Comparison of ENCODE assay signal across 21 cellular contexts in genomic region chr12:124702736-124703135, GRCh38.
A peak's percentile ranks its signal among the peaks of the same experiment; 100 is the strongest.
DNase-seq lines count a peak whose midpoint lies in the region; ATAC-seq, FAIRE-seq and TF ChIP-seq lines count a peak whose summit lies in the region.
"Had no signal": no experiment of that assay in that cellular context is flagged by ENCODE, and none has a peak within 500 bp of the region (broad histone marks: within the 10 kb centered on the region; RNA-seq: fewer than 3 reads in every experiment).

No MANE protein-coding gene starts in this region.

- POLR2A ChIA-PET in HepG2 (lab: Yijun Ruan, JAX): no interaction called here
- POLR2A ChIA-PET in activated CD4-positive, alpha-beta memory T cell treated with anti-CD3 and anti-CD28 coated beads, Interleukin-2, amount 10 ng/mL, durations not matched to agents 7 days and 5 days (lab: Charles Lee): no interaction called here

- H3K4me3 ChIP-seq in HepG2 (replicated peaks in 1 of 3; ENCODE audit: insufficient read depth in 1 of 3, low read depth in 2 of 3, low read length in 3 of 3) (no peak overlapping the region), right lobe of liver (no peak overlapping the region), lower lobe of right lung (no peak overlapping the region), testis (no peak overlapping the region)
- H3K4me3 ChIP-seq: BLaER1, GM12878, GM23248 had no signal

- H3K79me2 ChIP-seq in HepG2 (ENCODE audit: insufficient read depth, low read length): no peaks in the 10 kb centered on the region

- TF ChIP-seq EP300 in HepG2 (IDR thresholded peaks at IDR 0.05; ENCODE audit: low read depth in 2 of 2, low read length in 2 of 2) (no peak), HepG2 (CRISPR knock-in tag; IDR thresholded peaks at IDR 0.05; ENCODE audit: borderline replicate concordance) (no peak)

- no peaks in the 10 kb centered on the region for H4K20me1 ChIP-seq in HepG2 (ENCODE audit: insufficient read depth, low read length)
- H4K20me1 ChIP-seq: BLaER1 had no signal

- BruUV-seq in HepG2 (replicated peaks; lab: Mats Ljungman, UMichigan): no TSS peak

- H3K9me3 ChIP-seq in HepG2 (ENCODE audit: low read length): no peaks in the 10 kb centered on the region
- H3K9me3 ChIP-seq in right lobe of liver: no peaks in the 10 kb centered on the region
- H3K9me3 ChIP-seq in lower lobe of right lung: peaks cover 1% of the 10 kb centered on the region
- H3K9me3 ChIP-seq in testis: no peaks in the 10 kb centered on the region

- in situ Hi-C loops in HepG2 (cut with HindIII; ENCODE audit: extremely low pct_ligation_motif_present, low pct_unique_long_range_greater_than_20kb): no loop called here

- no peak overlapping the region for H3K27ac Mint-ChIP-seq in activated CD4-positive, alpha-beta memory T cell treated with anti-CD3 and anti-CD28 coated beads, Interleukin-2, amount 10 ng/mL, durations not matched to agents 7 days and 5 days
- H3K27ac Mint-ChIP-seq: CD4-positive, CD25-positive, alpha-beta regulatory T cell had no signal

- no peaks in the 10 kb centered on the region for H3K36me3 ChIP-seq in HepG2 (replicated peaks in 1 of 2; ENCODE audit: control insufficient read depth in 1 of 2, insufficient read depth in 2 of 2, low read length in 2 of 2)
- H3K36me3 ChIP-seq in right lobe of liver: no peaks in the 10 kb centered on the region
- H3K36me3 ChIP-seq in lower lobe of right lung: no peaks in the 10 kb centered on the region
- H3K36me3 ChIP-seq in testis (ENCODE audit: low read depth, missing control alignments): no peaks in the 10 kb centered on the region
- H3K36me3 ChIP-seq: BLaER1 had no signal

- no peaks in the 10 kb centered on the region for H3K4me1 Mint-ChIP-seq in activated CD4-positive, alpha-beta memory T cell treated with anti-CD3 and anti-CD28 coated beads, Interleukin-2, amount 10 ng/mL, durations not matched to agents 7 days and 5 days
- H3K4me1 Mint-ChIP-seq: CD4-positive, CD25-positive, alpha-beta regulatory T cell; CD8-positive, alpha-beta memory T cell had no signal

- H3K9ac ChIP-seq in HepG2 (ENCODE audit: insufficient read depth, low read depth, low read length): no peak overlapping the region
- H3K9ac ChIP-seq: BLaER1, GM23248 had no signal

- peaks cover 10 to 74% of the 10 kb centered on the region in 2 experiments for H3K27me3 ChIP-seq in HepG2 (ENCODE audit: control insufficient read depth in 1 of 2, insufficient read depth in 2 of 2, low read length in 2 of 2)
- no peaks in the 10 kb centered on the region for H3K27me3 ChIP-seq in right lobe of liver
- H3K27me3 ChIP-seq in lower lobe of right lung (ENCODE audit: low read depth): no peaks in the 10 kb centered on the region
- no peaks in the 10 kb centered on the region for H3K27me3 ChIP-seq in testis
- H3K27me3 ChIP-seq: BLaER1 had no signal

- TF ChIP-seq CTCF in HepG2 (CRISPR knock-in tag; IDR thresholded peaks at IDR 0.05) (no peak), right lobe of liver (IDR thresholded peaks at IDR 0.05) (no peak), lower lobe of right lung (IDR thresholded peaks at IDR 0.05) (no peak), testis (IDR thresholded peaks at IDR 0.05) (no peak)

- TF ChIP-seq RAD21 in HepG2 (CRISPR knock-in tag; IDR thresholded peaks at IDR 0.05): no peak

- H3K4me1 ChIP-seq in HepG2 (ENCODE audit: insufficient read depth, low read length) (peaks cover 24% of the 10 kb centered on the region), right lobe of liver (peaks cover 0 to 9% (median 1%) of the 10 kb centered on the region in 4 donors), lower lobe of right lung (peaks cover 66% of the 10 kb centered on the region), testis (peaks cover 53% of the 10 kb centered on the region)

- CTCF ChIA-PET in HepG2 (lab: Yijun Ruan, JAX; ENCODE audit: low intra/inter-chr PET ratio, low total read pairs): no interaction called here
- CTCF ChIA-PET in activated CD4-positive, alpha-beta memory T cell treated with anti-CD3 and anti-CD28 coated beads, Interleukin-2, amount 10 ng/mL, durations not matched to agents 7 days and 5 days (lab: Charles Lee): no interaction called here

- H3K4me2 ChIP-seq in HepG2 (ENCODE audit: low read depth, low read length): no peak overlapping the region
- H3K4me2 ChIP-seq: BLaER1 had no signal

- peaks cover 30% of the 10 kb centered on the region for H3K27me3 Mint-ChIP-seq in activated CD4-positive, alpha-beta memory T cell treated with anti-CD3 and anti-CD28 coated beads, Interleukin-2, amount 10 ng/mL, durations not matched to agents 7 days and 5 days

- no peak for FAIRE-seq in HepG2 (lab: Jason Lieb, UNC)
- FAIRE-seq: GM12878, H54 had no signal

- TF ChIP-seq POLR2A in HepG2 (IDR thresholded peaks at IDR 0.05; ENCODE audit: insufficient read depth in 1 of 2, low read depth in 2 of 2, low read length in 2 of 2): no peak
- no peak for TF ChIP-seq POLR2A in right lobe of liver (IDR thresholded peaks at IDR 0.05)
- no peak for TF ChIP-seq POLR2A in testis (IDR thresholded peaks at IDR 0.05)

- intact Hi-C loops in HepG2 (cut with micrococcal nuclease; ENCODE audit: unreplicated experiment): no loop called here
- intact Hi-C loops in right lobe of liver (cut with DNase I): no loop called here
- intact Hi-C loops in lower lobe of right lung (cut with DNase I): no loop called here
- intact Hi-C loops in testis (cut with DNase I; ENCODE audit: low total_unique reads): no loop called here

- no peaks in the 10 kb centered on the region for H3K9me3 Mint-ChIP-seq in activated CD4-positive, alpha-beta memory T cell treated with anti-CD3 and anti-CD28 coated beads, Interleukin-2, amount 10 ng/mL, durations not matched to agents 7 days and 5 days

- DNase-seq in HepG2 (ENCODE audit: low spot score) (no peak), right lobe of liver (no peak), lower lobe of right lung (no peak), testis (no peak), T-helper 9 cell (no peak), NOMO-1 treated with dmso at 0.1 percent for 144 hours (lab: John Stamatoyannopoulos, UW; ENCODE audit: unreplicated experiment) (no peak)
- DNase-seq in activated CD4-positive, alpha-beta memory T cell treated with anti-CD3 and anti-CD28 coated beads, Interleukin-2, amount 10 ng/mL, durations not matched to agents 7 days and 5 days: no peak
- DNase-seq: 8988T; CD4-positive, CD25-positive, alpha-beta regulatory T cell; CD8-positive, alpha-beta memory T cell; COR-L47; DMS 273 treated with DMSO at 0.1 percent for 48 hours; DMS53; DND-41; EL; GM23248; HCEC 1CT; IMR-90 had no signal

- WGBS in HepG2 (ENCODE audit: low lambda C conversion rate): 96% methylated on average over 1 of the region's 1 CpG
- 100% methylated on average over 1 of the region's 1 CpG for whole genome bisulfite sequencing in right lobe of liver (ENCODE audit: insufficient coverage, low coverage, low lambda C conversion rate, missing lambda C conversion rate)
- WGBS in testis, 2 donors: 87 to 100% methylated on average over 1 of the region's 1 CpG

- H3K27ac ChIP-seq in HepG2 (ENCODE audit: extremely low read length, insufficient read depth, low read length): no peak overlapping the region
- H3K27ac ChIP-seq in right lobe of liver: no peak overlapping the region
- H3K27ac ChIP-seq in lower lobe of right lung: peak overlapping the region; percentile 77
- H3K27ac ChIP-seq in testis: peak overlapping the region; percentile 38 to 56
- H3K27ac ChIP-seq: BLaER1, GM23248 had no signal

- no peak overlapping the region for H2AFZ ChIP-seq in HepG2 (ENCODE audit: low read length)
- H2AFZ ChIP-seq: GM23248 had no signal

- ATAC-seq in HepG2 (no peak), right lobe of liver (no peak), lower lobe of right lung (no peak)
- ATAC-seq: GM12878 had no signal

- H3K4me3 Mint-ChIP-seq in activated CD4-positive, alpha-beta memory T cell treated with anti-CD3 and anti-CD28 coated beads, Interleukin-2, amount 10 ng/mL, durations not matched to agents 7 days and 5 days: no peak overlapping the region
- H3K4me3 Mint-ChIP-seq: CD4-positive, CD25-positive, alpha-beta regulatory T cell; CD8-positive, alpha-beta memory T cell had no signal

- H3K36me3 Mint-ChIP-seq in activated CD4-positive, alpha-beta memory T cell treated with anti-CD3 and anti-CD28 coated beads, Interleukin-2, amount 10 ng/mL, durations not matched to agents 7 days and 5 days (ENCODE audit: low read depth): no peaks in the 10 kb centered on the region
- H3K36me3 Mint-ChIP-seq: CD4-positive, CD25-positive, alpha-beta regulatory T cell; CD8-positive, alpha-beta memory T cell had no signal

TF ChIP-seq in HepG2, 621 proteins besides CTCF, POLR2A, EP300 and RAD21:
- TF ChIP-seq ZNF24 (IDR thresholded peaks at IDR 0.05): no peak
- TF ChIP-seq ZNF329 (CRISPR knock-in tag; IDR thresholded peaks at IDR 0.05; ENCODE audit: low read depth): peak; percentile 96
- TF ChIP-seq NPAS2 (CRISPR knock-in tag; IDR thresholded peaks at IDR 0.05; ENCODE audit: borderline replicate concordance): no peak

Comparison
In these comparisons a context has a peak if more than half of its experiments do, and no peak if none do; other contexts are left out.
1. H3K27ac ChIP-seq: peak in lower lobe of right lung (single experiment) and testis (2 of 2); none in HepG2 (single experiment) and right lobe of liver (0 of 3).